In genomic region chr1:17984510-17985085, GRCh38 we compare ENCODE assay signal across 8 cellular contexts.
DNase-seq lines count a peak whose midpoint lies in the region; ATAC-seq and TF ChIP-seq lines count a peak whose summit lies in the region.

No MANE protein-coding gene starts in this region.

- no peaks in the 10 kb centered on the region for H3K36me3 ChIP-seq in OCI-LY1 (ENCODE audit: insufficient read depth, low read length)

- no peak overlapping the region for H3K4me2 ChIP-seq in OCI-LY1 (ENCODE audit: low read length)

- H3K4me3 ChIP-seq in OCI-LY1 (ENCODE audit: low read depth, low read length, poor library complexity, severe bottlenecking) (no peak overlapping the region), fibroblast of pulmonary artery (replicated peaks; ENCODE audit: low read depth, low read length) (no peak overlapping the region)

- in situ Hi-C loops in ACHN (cut with HindIII; ENCODE audit: low pct_ligation_motif_present, low pct_unique_long_range_greater_than_20kb, low sequenced_read_pairs), result no loop called here

- ATAC-seq in GM21786 (IDR thresholded peaks at IDR 0.05; ENCODE audit: unreplicated experiment), result no peak
- no peak for ATAC-seq in HG02884 (IDR thresholded peaks at IDR 0.05; ENCODE audit: unreplicated experiment)

- no peak overlapping the region for H2AFZ ChIP-seq in OCI-LY1 (ENCODE audit: low read length)

- H3K79me2 ChIP-seq in OCI-LY1 (ENCODE audit: insufficient read depth, low read length), result no peaks in the 10 kb centered on the region

- H3K9ac ChIP-seq in OCI-LY1 (ENCODE audit: low read length), result no peak overlapping the region

- POLR2A ChIA-PET in GM10248 (lab: Yijun Ruan, JAX), result no interaction called here

- H3K27ac ChIP-seq in OCI-LY1 (ENCODE audit: low read depth, low read length, poor library complexity, severe bottlenecking), result no peak overlapping the region

- TF ChIP-seq CTCF in GM10248 (IDR thresholded peaks at IDR 0.05; ENCODE audit: control extremely low read depth, extremely low read depth, low read depth, missing control alignments) (peak; percentile 40), OCI-LY1 (IDR thresholded peaks at IDR 0.05; ENCODE audit: low read length) (peak; percentile 76), fibroblast of pulmonary artery (IDR thresholded peaks at IDR 0.05; ENCODE audit: low read length, missing control alignments) (peak; percentile 36)

- H3K9me2 ChIP-seq in OCI-LY1 (ENCODE audit: low read depth, low read length), result no peaks in the 10 kb centered on the region

- no peaks in the 10 kb centered on the region for H3K9me3 ChIP-seq in OCI-LY1 (ENCODE audit: low read length)

- CTCF ChIA-PET in GM10248 (lab: Yijun Ruan, JAX), result interaction anchor here (0.8 to 1.5 kb wide), 4 partner anchors 12 to 591 kb away, joined by 3 to 6 read pairs (median 4); no protein-coding TSS in a partner anchor

- H4K20me1 ChIP-seq in OCI-LY1 (ENCODE audit: insufficient read depth, low read length), result no peaks in the 10 kb centered on the region

- peak; percentile 40 for DNase-seq in ACHN
- peak; percentile 36 for DNase-seq in GM10248 (ENCODE audit: extremely low spot score)
- peak; percentile 2 for DNase-seq in fibroblast of pulmonary artery (ENCODE audit: low read depth)
- peak; percentile 62 for DNase-seq in stimulated activated CD8-positive, alpha-beta memory T cell treated with anti-CD3 and anti-CD28 coated beads, Interleukin-4, amount 100 ng/mL, for 48 hours
- DNase-seq in activated effector memory CD4-positive, alpha-beta T cell treated with Interleukin-2 at 50 U/mL for 16 hours, result no peak

- H3K4me1 ChIP-seq in OCI-LY1 (ENCODE audit: insufficient read depth, low read length, severe bottlenecking), result no peaks in the 10 kb centered on the region

- H3K27me3 ChIP-seq in OCI-LY1 (ENCODE audit: insufficient read depth, low read length), result no peaks in the 10 kb centered on the region; the same call in 1 of the 2 replicates

- no peaks in the 10 kb centered on the region for H3F3A ChIP-seq in OCI-LY1 (ENCODE audit: insufficient read depth, low read length)
